Comparison of ENCODE assay signal across 11 cellular contexts in genomic region chr10:480928-481551, GRCh38.
A peak's percentile ranks its signal among the peaks of the same experiment; 100 is the strongest.
DNase-seq lines count a peak whose midpoint lies in the region; ATAC-seq and TF ChIP-seq lines count a peak whose summit lies in the region.
"Had no signal": no experiment of that assay in that cellular context is flagged by ENCODE, and none has a peak within 500 bp of the region (broad histone marks: within the 10 kb centered on the region; RNA-seq: fewer than 3 reads in every experiment).

No MANE protein-coding gene starts in this region.

- H4K8ac ChIP-seq in mesenchymal stem cell (ENCODE audit: low read length) = no peak overlapping the region

- no peak overlapping the region for H3K4ac ChIP-seq in mesenchymal stem cell (ENCODE audit: low read depth in 1 of 2, low read length in 2 of 2)

- peak overlapping the region; percentile 0 for H4K91ac ChIP-seq in mesenchymal stem cell (ENCODE audit: low read length)

- ATAC-seq in GM21447 (IDR thresholded peaks at IDR 0.05; ENCODE audit: unreplicated experiment) (no peak), HG03139 (IDR thresholded peaks at IDR 0.05; ENCODE audit: unreplicated experiment) (no peak)
- ATAC-seq: T-cell had no signal

- DNase-seq in Ammon's horn (ENCODE audit: low spot score) (peak; percentile 72), NCI-H1436 (lab: John Stamatoyannopoulos, UW) (peak; percentile 15), coronary artery (ENCODE audit: low spot score) (peak; percentile 55), mesenchymal stem cell (peak; percentile 53), cortex of kidney (lab: John Stamatoyannopoulos, UW) (no peak), GDM1 (lab: John Stamatoyannopoulos, UW) (no peak)
- DNase-seq: Calu3, MG63 had no signal

- no peak overlapping the region for H3K4me3 ChIP-seq in coronary artery
- no peak overlapping the region for H3K4me3 ChIP-seq in mesenchymal stem cell (ENCODE audit: insufficient read depth in 1 of 2, low read depth in 1 of 2, low read length in 2 of 2)
- H3K4me3 ChIP-seq: MG63 had no signal

- H2AK5ac ChIP-seq in mesenchymal stem cell (ENCODE audit: low read length, severe bottlenecking) = no peak overlapping the region

- H3K4me1 ChIP-seq in mesenchymal stem cell (ENCODE audit: control insufficient read depth, insufficient read depth, low read depth, low read length) = peaks cover 27% of the 10 kb centered on the region

- H3K27me3 ChIP-seq in mesenchymal stem cell (ENCODE audit: control insufficient read depth in 1 of 2, insufficient read depth in 1 of 2, low read length in 2 of 2) = no peaks in the 10 kb centered on the region
- H3K27me3 ChIP-seq: MG63 had no signal

- peaks cover 27 to 37% of the 10 kb centered on the region in 2 experiments for H3K36me3 ChIP-seq in mesenchymal stem cell (ENCODE audit: control insufficient read depth in 1 of 2, insufficient read depth in 2 of 2, low read depth in 1 of 2, low read length in 2 of 2)

- no peak overlapping the region for H2BK15ac ChIP-seq in mesenchymal stem cell (ENCODE audit: low read depth, poor library complexity, severe bottlenecking)

- no peak overlapping the region for H2BK5ac ChIP-seq in mesenchymal stem cell (ENCODE audit: low read depth, low read length, poor library complexity, severe bottlenecking)

- no peak overlapping the region for H3K9ac ChIP-seq in mesenchymal stem cell (ENCODE audit: low read length)

- no peak overlapping the region for H3K4me2 ChIP-seq in mesenchymal stem cell (ENCODE audit: low read length, poor library complexity, severe bottlenecking)

- H3K14ac ChIP-seq in mesenchymal stem cell (ENCODE audit: low read length in 2 of 2) = no peak overlapping the region

- no peak overlapping the region for H3K23ac ChIP-seq in mesenchymal stem cell (ENCODE audit: low read length in 2 of 2)

- no peak overlapping the region for H2AFZ ChIP-seq in mesenchymal stem cell (ENCODE audit: low read depth, low read length)

- no peak overlapping the region for H2BK12ac ChIP-seq in mesenchymal stem cell (ENCODE audit: low read length in 2 of 2)

- no peak overlapping the region for H2BK120ac ChIP-seq in mesenchymal stem cell (ENCODE audit: low read depth, low read length)

- H3K18ac ChIP-seq in mesenchymal stem cell (ENCODE audit: low read depth in 1 of 2, low read length in 2 of 2) = no peak overlapping the region

- 86% methylated on average over 17 of the region's 17 CpGs for WGBS in mesenchymal stem cell

- peaks cover 34% of the 10 kb centered on the region for H3K79me1 ChIP-seq in mesenchymal stem cell (replicated peaks; ENCODE audit: low read length, poor library complexity, severe bottlenecking)

- H3K27ac ChIP-seq in coronary artery (no peak overlapping the region), mesenchymal stem cell (ENCODE audit: low read length, poor library complexity, severe bottlenecking) (no peak overlapping the region)

- H3K9me3 ChIP-seq in mesenchymal stem cell (ENCODE audit: control insufficient read depth, low read length) = no peaks in the 10 kb centered on the region
- H3K9me3 ChIP-seq: MG63 had no signal

- no peak for TF ChIP-seq CTCF in coronary artery (IDR thresholded peaks at IDR 0.05)

Comparison
In these comparisons a context has a peak if more than half of its experiments do, and no peak if none do; other contexts are left out.
1. DNase-seq: peak in Ammon's horn (single experiment), NCI-H1436 (single experiment), coronary artery (single experiment) and mesenchymal stem cell (single experiment); none in cortex of kidney (single experiment) and GDM1 (single experiment).